ENCODE assay signal across 2 cellular contexts in the genomic region with DNA sequence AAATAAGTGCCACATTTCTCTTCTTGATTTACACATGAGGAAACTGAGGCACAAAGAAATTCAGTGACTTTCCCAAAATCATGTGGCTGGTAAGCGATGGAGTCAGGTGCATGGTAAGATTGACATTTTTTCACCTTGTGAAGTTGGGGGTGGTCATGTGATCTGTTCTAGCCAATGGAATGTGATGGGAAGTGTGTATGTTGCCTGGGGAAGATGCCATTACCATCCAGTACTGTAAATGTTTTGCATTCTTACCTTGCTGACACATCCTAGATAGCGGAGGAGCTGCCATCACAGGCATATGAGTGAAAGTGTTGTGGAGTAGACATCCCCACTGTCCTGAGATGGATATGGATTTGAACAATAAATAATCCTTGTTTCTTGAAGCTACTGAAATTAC.
A peak's percentile ranks its signal among the peaks of the same experiment; 100 is the strongest.
TF ChIP-seq lines count a peak whose summit lies in the region.

No MANE protein-coding gene starts in this region.

TF ChIP-seq in A549, 52 proteins besides CTCF, POLR2A, EP300 and RAD21:
- TF ChIP-seq RARB (CRISPR knock-in tag; IDR thresholded peaks at IDR 0.05): no peak
- TF ChIP-seq HOXA7 (CRISPR knock-in tag; IDR thresholded peaks at IDR 0.05): no peak
- no peak for TF ChIP-seq POLR2AphosphoS2 (conservative IDR thresholded peaks at IDR 0.05; ENCODE audit: low read length)
- TF ChIP-seq, protein P1, sequence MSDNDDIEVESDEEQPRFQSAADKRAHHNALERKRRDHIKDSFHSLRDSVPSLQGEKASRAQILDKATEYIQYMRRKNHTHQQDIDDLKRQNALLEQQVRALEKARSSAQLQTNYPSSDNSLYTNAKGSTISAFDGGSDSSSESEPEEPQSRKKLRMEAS (IDR thresholded peaks at IDR 0.05): no peak
- TF ChIP-seq, protein P2, sequence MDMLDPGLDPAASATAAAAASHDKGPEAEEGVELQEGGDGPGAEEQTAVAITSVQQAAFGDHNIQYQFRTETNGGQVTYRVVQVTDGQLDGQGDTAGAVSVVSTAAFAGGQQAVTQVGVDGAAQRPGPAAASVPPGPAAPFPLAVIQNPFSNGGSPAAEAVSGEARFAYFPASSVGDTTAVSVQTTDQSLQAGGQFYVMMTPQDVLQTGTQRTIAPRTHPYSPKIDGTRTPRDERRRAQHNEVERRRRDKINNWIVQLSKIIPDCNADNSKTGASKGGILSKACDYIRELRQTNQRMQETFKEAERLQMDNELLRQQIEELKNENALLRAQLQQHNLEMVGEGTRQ (IDR thresholded peaks at IDR 0.05): peak; percentile 63; the same call in 1 of the 2 replicates

TF ChIP-seq in IMR-90, 13 proteins besides CTCF, POLR2A, EP300 and RAD21:
- TF ChIP-seq, protein P2 (IDR thresholded peaks at IDR 0.05; ENCODE audit: low read depth, low read length): peak; percentile 81
- no peak for TF ChIP-seq MAFK (IDR thresholded peaks at IDR 0.05; ENCODE audit: low read depth, low read length)
TF ChIP-seq in IMR-90: peak in this region for 1.
